In the genomic region with DNA sequence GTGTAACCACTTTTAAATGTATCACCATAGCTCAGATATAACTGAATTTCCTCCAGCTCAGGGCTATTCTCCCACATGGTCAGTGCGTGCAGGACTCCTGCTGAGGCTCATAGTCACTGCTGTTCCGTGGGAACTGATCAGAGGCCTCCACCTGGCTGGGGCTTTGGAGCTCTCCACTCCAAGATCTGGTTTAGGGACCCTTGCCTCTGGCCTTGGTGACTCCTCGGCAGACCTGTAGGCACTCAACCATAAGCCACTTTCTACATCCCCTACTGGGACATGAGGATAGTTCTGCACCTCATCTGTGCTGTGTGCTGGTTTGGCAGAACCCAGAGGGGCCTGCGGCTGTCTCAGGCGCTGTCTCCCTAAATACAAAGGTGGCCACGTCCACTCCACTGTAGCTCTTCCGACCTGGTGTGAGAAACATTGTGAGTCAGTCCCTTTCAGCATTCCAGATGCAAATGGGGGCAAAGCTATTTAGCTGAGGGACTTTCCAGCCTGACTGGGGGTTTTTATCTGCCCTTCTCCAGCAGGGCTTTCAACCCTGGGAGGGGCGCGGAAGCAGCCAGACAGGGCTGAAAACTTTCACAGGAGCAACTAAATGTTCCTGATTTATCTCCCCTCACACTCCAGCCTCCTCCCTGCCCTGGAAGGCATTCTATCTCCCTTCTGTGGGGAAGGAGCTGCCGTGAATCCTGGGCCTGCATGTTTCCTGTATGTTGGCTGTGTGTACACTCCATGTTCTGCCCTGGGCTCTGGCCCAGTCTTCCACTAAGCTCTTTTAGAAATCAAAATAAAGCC, we compare ENCODE assay signal across 12 cellular contexts.
DNase-seq lines count a peak whose midpoint lies in the region; TF ChIP-seq lines count a peak whose summit lies in the region.
"Had no signal": no experiment of that assay in that cellular context is flagged by ENCODE, and none has a peak within 500 bp of the region (broad histone marks: within the 10 kb centered on the region; RNA-seq: fewer than 3 reads in every experiment).

No MANE protein-coding gene starts in this region.

- H3K79me2 ChIP-seq in SK-N-SH (ENCODE audit: insufficient read depth) (no peaks in the 10 kb centered on the region), GM23248 (ENCODE audit: insufficient read depth) (no peaks in the 10 kb centered on the region)

- H3K27me3 ChIP-seq in H7 (ENCODE audit: control insufficient read depth, insufficient read depth, low read length): no peaks in the 10 kb centered on the region
- no peaks in the 10 kb centered on the region for H3K27me3 ChIP-seq in SK-N-SH (ENCODE audit: insufficient read depth)
- H3K27me3 ChIP-seq in iPS-20b (ENCODE audit: insufficient read depth, low read length): no peaks in the 10 kb centered on the region
- no peaks in the 10 kb centered on the region for H3K27me3 ChIP-seq in A673 (replicated peaks; ENCODE audit: insufficient read depth, low read depth, low read length, poor library complexity)
- no peaks in the 10 kb centered on the region for H3K27me3 ChIP-seq in GM23248 (replicated peaks; ENCODE audit: insufficient read depth)

- DNase-seq in A172 (ENCODE audit: low spot score) (peak; percentile 4), H7 (peak; percentile 22), SK-N-SH (no peak), A673 (ENCODE audit: low spot score) (no peak), NCI-H187 treated with DMSO at 0.1 percent for 48 hours (lab: John Stamatoyannopoulos, UW) (no peak), putamen (ENCODE audit: low spot score) (no peak), GM23248 (no peak)
- DNase-seq: activated CD4-positive, alpha-beta T cell treated with anti-CD3 and anti-CD28 coated beads for 48 hours; activated effector memory CD4-positive, alpha-beta T cell treated with Interleukin-2 at 50 U/mL for 16 hours; cortex of kidney; NCI-H526 had no signal

- TF ChIP-seq CTCF in SK-N-SH (IDR thresholded peaks at IDR 0.05) (no peak), A673 (conservative IDR thresholded peaks at IDR 0.05; ENCODE audit: low read depth, low read length) (no peak)

- H3K9ac ChIP-seq in SK-N-SH (peak overlapping the region; percentile 41; the same call in 1 of the 2 replicates), iPS-20b (ENCODE audit: low read depth, low read length) (peak overlapping the region; percentile 45), GM23248 (no peak overlapping the region)

- POLR2A ChIA-PET in SK-N-SH (lab: Yijun Ruan, JAX) (no interaction called here), A673 (lab: Charles Lee; ENCODE audit: low non-redundant PET) (no interaction called here)

- H3K9me2 ChIP-seq in SK-N-SH (no peaks in the 10 kb centered on the region), GM23248 (ENCODE audit: insufficient read depth) (no peaks in the 10 kb centered on the region)

- peaks cover 5 to 11% of the 10 kb centered on the region in 2 experiments; a peak in 3 of 4 replicates for H3K4me1 ChIP-seq in SK-N-SH (ENCODE audit: control insufficient read depth in 1 of 2, insufficient read depth in 2 of 2, low read depth in 1 of 2, low read length in 1 of 2)
- H3K4me1 ChIP-seq in iPS-20b (ENCODE audit: insufficient read depth, low read length): peaks cover 27% of the 10 kb centered on the region
- peaks cover 5% of the 10 kb centered on the region for H3K4me1 ChIP-seq in A673 (ENCODE audit: insufficient read depth, low read length, poor library complexity, severe bottlenecking)
- no peaks in the 10 kb centered on the region for H3K4me1 ChIP-seq in GM23248 (ENCODE audit: insufficient read depth)

- H3K27ac ChIP-seq in SK-N-SH (ENCODE audit: low read depth in 2 of 2, low read length in 1 of 2): peak overlapping the region; percentile 28 to 55; a peak in 3 of 4 replicates
- peak overlapping the region; percentile 65 for H3K27ac ChIP-seq in iPS-20b (ENCODE audit: low read length)
- no peak overlapping the region for H3K27ac ChIP-seq in A673 (ENCODE audit: low read depth, low read length, poor library complexity, severe bottlenecking)
- no peak overlapping the region for H3K27ac ChIP-seq in GM23248

- intact Hi-C loops in A673 (cut with micrococcal nuclease; ENCODE audit: unreplicated experiment): no loop called here

- CTCF ChIA-PET in SK-N-SH (lab: Yijun Ruan, JAX) (interaction anchor here (1.5 kb wide), 1 partner anchor 9 kb away, joined by 3 read pairs; no protein-coding TSS in a partner anchor), A673 (lab: Charles Lee) (no interaction called here)

- TF ChIP-seq EP300 in SK-N-SH (IDR thresholded peaks at IDR 0.05; ENCODE audit: borderline replicate concordance in 1 of 2, low read depth in 1 of 2, low read length in 1 of 2): no peak

- WGBS in SK-N-SH (ENCODE audit: low lambda C conversion rate): 54% methylated on average over 6 of the region's 10 CpGs
- 76 to 83% methylated on average over 10 of the region's 10 CpGs for WGBS in GM23248 (ENCODE audit: low coverage in 1 of 2, low lambda C conversion rate in 2 of 2, missing lambda C conversion rate in 2 of 2), 2 experiments

- in situ Hi-C loops in GM23248 (cut with MboI): no loop called here

- H3K4me3 ChIP-seq in H7 (ENCODE audit: insufficient read depth, low read depth, low read length) (no peak overlapping the region), SK-N-SH (ENCODE audit: low read depth in 2 of 2, low read length in 1 of 2) (no peak overlapping the region), iPS-20b (ENCODE audit: low read length) (peak overlapping the region; percentile 18; the same call in 1 of the 2 replicates), A673 (ENCODE audit: low read depth, low read length, poor library complexity, severe bottlenecking) (no peak overlapping the region), GM23248 (no peak overlapping the region)

- H3K4me2 ChIP-seq in SK-N-SH (peak overlapping the region; percentile 43; the same call in 1 of the 2 replicates), GM23248 (ENCODE audit: unreplicated experiment) (no peak overlapping the region)

- H4K20me1 ChIP-seq in SK-N-SH (ENCODE audit: insufficient read depth) (no peaks in the 10 kb centered on the region), GM23248 (ENCODE audit: insufficient read depth) (no peaks in the 10 kb centered on the region)

- no peaks in the 10 kb centered on the region for H3K9me3 ChIP-seq in SK-N-SH
- H3K9me3 ChIP-seq in iPS-20b (ENCODE audit: insufficient read depth, low read depth, low read length): no peaks in the 10 kb centered on the region
- H3K9me3 ChIP-seq in A673 (ENCODE audit: low read depth, low read length, poor library complexity, severe bottlenecking): no peaks in the 10 kb centered on the region
- no peaks in the 10 kb centered on the region for H3K9me3 ChIP-seq in GM23248 (ENCODE audit: low read depth)

- H3F3A ChIP-seq in SK-N-SH (replicated peaks; ENCODE audit: insufficient read depth) (no peaks in the 10 kb centered on the region), GM23248 (ENCODE audit: insufficient read depth) (no peaks in the 10 kb centered on the region)

- no peak for TF ChIP-seq RAD21 in SK-N-SH (IDR thresholded peaks at IDR 0.05; ENCODE audit: low read length)

- H3K36me3 ChIP-seq in H7 (replicated peaks; ENCODE audit: control insufficient read depth, insufficient read depth, low read length): no peaks in the 10 kb centered on the region
- H3K36me3 ChIP-seq in SK-N-SH (replicated peaks in 1 of 2; ENCODE audit: control insufficient read depth in 1 of 2, insufficient read depth in 2 of 2, low read length in 1 of 2): no peaks in the 10 kb centered on the region
- no peaks in the 10 kb centered on the region for H3K36me3 ChIP-seq in iPS-20b (ENCODE audit: insufficient read depth, low read depth, low read length)
- no peaks in the 10 kb centered on the region for H3K36me3 ChIP-seq in A673 (ENCODE audit: insufficient read depth, low read length, poor library complexity, severe bottlenecking)
- no peaks in the 10 kb centered on the region for H3K36me3 ChIP-seq in GM23248 (ENCODE audit: low read depth)

- H2AFZ ChIP-seq in SK-N-SH (ENCODE audit: low read depth) (peak overlapping the region; percentile 85), GM23248 (no peak overlapping the region)

- BruUV-seq in A673 (replicated peaks; lab: Mats Ljungman, UMichigan): no TSS peak

TF ChIP-seq in SK-N-SH, 30 proteins besides CTCF, POLR2A, EP300 and RAD21:
- no peak for TF ChIP-seq RFX5 (IDR thresholded peaks at IDR 0.05; ENCODE audit: low read length)
- peak; percentile 23; the same call in 1 of the 2 replicates for TF ChIP-seq FOSL2 (IDR thresholded peaks at IDR 0.05; ENCODE audit: borderline replicate concordance, low read depth)
- TF ChIP-seq RCOR1 (IDR thresholded peaks at IDR 0.05; ENCODE audit: low read length): no peak
- no peak for TF ChIP-seq MEF2A (IDR thresholded peaks at IDR 0.05; ENCODE audit: borderline replicate concordance, low read depth)
- TF ChIP-seq NFIC (IDR thresholded peaks at IDR 0.05; ENCODE audit: borderline replicate concordance): no peak
TF ChIP-seq in SK-N-SH: peak in this region for 1.

Comparison
In these comparisons a context has a peak if more than half of its experiments do, and no peak if none do; other contexts are left out.
1. DNase-seq: peak in A172 (single experiment) and H7 (single experiment); none in SK-N-SH (single experiment), A673 (single experiment), NCI-H187 treated with DMSO at 0.1 percent for 48 hours (single experiment), putamen (single experiment) and GM23248 (single experiment).
2. H3K27ac ChIP-seq: peak in SK-N-SH (2 of 2) and iPS-20b (single experiment); none in A673 (single experiment) and GM23248 (single experiment).